Comparison of ENCODE assay signal across 15 cellular contexts in genomic region chr20:44660506-44660905, GRCh38. TPM values are rescaled to one million over a fixed set of nuclear protein-coding genes. Genes with fewer than 3 reads are reported as not detected.
"Had no signal": no experiment of that assay in that cellular context is flagged by ENCODE, and none has a peak within 500 bp of the region (broad histone marks: within the 10 kb centered on the region; RNA-seq: fewer than 3 reads in every experiment).

No MANE protein-coding gene starts in this region.

- H3K4me3 ChIP-seq: ascending aorta, thyroid gland had no signal

- H3K27ac ChIP-seq: ascending aorta, parathyroid adenoma, thyroid gland, WERI-Rb-1 had no signal

- H3K27ac Mint-ChIP-seq: activated CD8-positive, alpha-beta memory T cell treated with anti-CD3 and anti-CD28 coated beads, Interleukin-2, amount 10 ng/mL, durations not matched to agents 7 days and 5 days; mesothelial cell of epicardium had no signal

- H3K27me3 ChIP-seq: ascending aorta, thyroid gland had no signal

- FAIRE-seq: colon, endothelial cell of umbilical vein had no signal

- H3K27me3 Mint-ChIP-seq: activated CD8-positive, alpha-beta memory T cell treated with anti-CD3 and anti-CD28 coated beads, Interleukin-2, amount 10 ng/mL, durations not matched to agents 7 days and 5 days had no signal

- H3K4me3 Mint-ChIP-seq: activated CD8-positive, alpha-beta memory T cell treated with anti-CD3 and anti-CD28 coated beads, Interleukin-2, amount 10 ng/mL, durations not matched to agents 7 days and 5 days; activated T-cell treated with anti-CD3 and anti-CD28 coated beads, Interleukin-2, amount 50 U/mL, for 4 hours; mesothelial cell of epicardium had no signal

- H3K4me1 Mint-ChIP-seq: mesothelial cell of epicardium had no signal

- H3K9me3 Mint-ChIP-seq: activated T-cell treated with anti-CD3 and anti-CD28 coated beads, Interleukin-2, amount 50 U/mL, for 4 hours; mesothelial cell of epicardium had no signal

- H3K36me3 Mint-ChIP-seq: mesothelial cell of epicardium had no signal

- DNase-seq: activated CD4-positive, alpha-beta T cell treated with anti-CD3 and anti-CD28 coated beads for 48 hours; activated CD8-positive, alpha-beta memory T cell treated with anti-CD3 and anti-CD28 coated beads, Interleukin-2, amount 10 ng/mL, durations not matched to agents 7 days and 5 days; activated gamma-delta T cell treated with Interleukin-2 at 50 U/mL for 16 hours; activated T-cell treated with anti-CD3 and anti-CD28 coated beads, Interleukin-2, amount 50 U/mL, for 4 hours; hippocampal formation; kidney glomerular epithelial cell; stimulated activated CD4-positive, alpha-beta T cell treated with anti-CD3 and anti-CD28 coated beads, Interleukin-15, amount 100 ng/mL, for 24 hours; stimulated activated CD4-positive, alpha-beta T cell treated with anti-CD3 and anti-CD28 coated beads, Interleukin-4, amount 100 ng/mL, for 24 hours; thyroid gland; WERI-Rb-1 had no signal

- H3K9me3 ChIP-seq: ascending aorta, thyroid gland had no signal

- H3K4me1 ChIP-seq: ascending aorta, parathyroid adenoma, thyroid gland had no signal

- ATAC-seq: activated CD8-positive, alpha-beta memory T cell treated with anti-CD3 and anti-CD28 coated beads, Interleukin-2, amount 10 ng/mL, durations not matched to agents 7 days and 5 days; activated T-cell treated with anti-CD3 and anti-CD28 coated beads, Interleukin-2, amount 50 U/mL, for 4 hours had no signal

- H3K36me3 ChIP-seq: ascending aorta, thyroid gland, WERI-Rb-1 had no signal

RNA-seq across cellular contexts. Expression of gene CCN5, which starts 54.7 kb away (rescaled TPM):
- total RNA-seq: activated CD8-positive, alpha-beta memory T cell treated with anti-CD3 and anti-CD28 coated beads, Interleukin-2, amount 10 ng/mL, durations not matched to agents 7 days and 5 days; endothelial cell of umbilical vein; mesothelial cell of epicardium had no signal
